In the genomic region with DNA sequence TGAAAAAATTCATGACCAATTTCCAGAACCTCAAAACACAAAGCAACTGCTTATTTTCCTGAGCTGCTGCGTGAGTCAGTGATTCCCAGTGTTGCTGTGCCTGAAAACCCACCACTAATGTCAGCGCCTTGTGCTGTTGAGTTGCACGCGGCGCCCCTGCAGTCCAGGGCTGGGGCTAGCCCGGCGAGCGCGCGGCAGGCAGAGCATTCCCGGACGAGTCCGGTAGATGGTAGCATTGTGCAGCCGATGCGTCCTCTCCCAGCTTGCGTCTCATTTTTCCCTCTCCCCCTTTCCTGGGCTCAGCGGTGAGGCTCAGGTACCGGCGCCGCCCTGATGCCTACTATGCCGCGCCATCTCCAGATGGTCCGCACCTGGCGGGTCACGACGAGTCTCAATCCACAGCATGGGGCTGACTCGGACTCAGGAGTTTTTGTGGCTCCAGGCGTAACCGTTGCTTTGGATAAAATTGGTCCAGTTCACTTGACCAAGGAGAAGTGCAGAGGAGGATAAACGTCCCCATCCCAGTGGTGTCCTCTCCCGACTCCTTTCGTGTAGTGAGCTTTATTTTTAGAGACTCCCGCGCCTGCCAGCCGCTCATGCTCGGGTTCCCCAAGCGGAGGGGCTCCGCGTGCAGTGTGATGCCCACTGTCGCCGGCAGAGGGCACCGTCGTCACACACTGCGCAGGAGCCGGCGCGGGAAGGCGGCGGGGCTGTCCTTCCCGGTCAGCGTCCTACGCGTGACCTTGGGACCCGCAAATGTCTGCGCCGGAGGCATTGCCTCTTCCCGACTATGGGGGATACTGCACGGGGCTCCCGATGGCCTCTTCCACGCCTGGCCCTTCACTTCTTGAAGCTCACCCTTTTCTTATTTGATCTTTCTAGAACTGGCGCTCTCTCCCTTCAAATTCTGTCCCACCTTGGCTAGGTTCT, we compare ENCODE assay signal across 8 cellular contexts. TPM values are rescaled to one million over a fixed set of nuclear protein-coding genes. Genes with fewer than 3 reads are reported as not detected.
DNase-seq lines count a peak whose midpoint lies in the region; ATAC-seq and TF ChIP-seq lines count a peak whose summit lies in the region.

No MANE protein-coding gene starts in this region.

- no peaks in the 10 kb centered on the region for H4K20me1 ChIP-seq in BLaER1 treated with 17β-estradiol and CSF1 and Interleukin-3, amounts not matched to agents 10 nM and 100 nM

- WGBS in right lobe of liver (ENCODE audit: insufficient coverage, low coverage, low lambda C conversion rate, missing lambda C conversion rate): 5% methylated on average over 25 of the region's 61 CpGs

- no peak for TF ChIP-seq POLR2A in right lobe of liver (IDR thresholded peaks at IDR 0.05)

- H3K4me2 ChIP-seq in BLaER1 treated with 17β-estradiol and CSF1 and Interleukin-3, amounts not matched to agents 10 nM and 100 nM: peak overlapping the region; percentile 74 to 95 (median 89)

- H3K27me3 ChIP-seq in BLaER1 treated with 17β-estradiol and CSF1 and Interleukin-3, amounts not matched to agents 10 nM and 100 nM: no peaks in the 10 kb centered on the region
- H3K27me3 ChIP-seq in dorsolateral prefrontal cortex: no peaks in the 10 kb centered on the region
- no peaks in the 10 kb centered on the region for H3K27me3 ChIP-seq in right lobe of liver

- no peaks in the 10 kb centered on the region for H3K36me3 ChIP-seq in BLaER1 treated with 17β-estradiol and CSF1 and Interleukin-3, amounts not matched to agents 10 nM and 100 nM
- no peaks in the 10 kb centered on the region for H3K36me3 ChIP-seq in right lobe of liver

- DNase-seq in NCI-H526 (lab: John Stamatoyannopoulos, UW) (peak; percentile 65 to 80), dorsolateral prefrontal cortex (peak; percentile 59 to 90 (median 80)), right lobe of liver (peak; percentile 78 to 84 (median 83))
- peak; percentile 50 to 58 for DNase-seq in activated CD4-positive, alpha-beta T cell treated with anti-CD3 and anti-CD28 coated beads, Interleukin-2, amount 50 U/mL, for 4 hours
- DNase-seq in stimulated activated CD4-positive, alpha-beta T cell treated with anti-CD3 and anti-CD28 coated beads, Interleukin-4, amount 100 ng/mL, for 1 hour: peak; percentile 75

- H3K27ac ChIP-seq in BLaER1 treated with 17β-estradiol and CSF1 and Interleukin-3, amounts not matched to agents 10 nM and 100 nM: peak overlapping the region in 10 of 11 experiments; percentile 15 to 59 (median 51); a peak in 14 of 22 replicates
- H3K27ac ChIP-seq in dorsolateral prefrontal cortex (peak overlapping the region in 58 of 59 donors; percentile 26 to 95 (median 85)), right lobe of liver (peak overlapping the region in 1 of 3 donors; percentile 12)

- peak overlapping the region; percentile 65 to 83 (median 76); a peak in 21 of 22 replicates for H3K9ac ChIP-seq in BLaER1 treated with 17β-estradiol and CSF1 and Interleukin-3, amounts not matched to agents 10 nM and 100 nM

- H3K4me3 ChIP-seq in BLaER1 treated with 17β-estradiol and CSF1 and Interleukin-3, amounts not matched to agents 10 nM and 100 nM: peak overlapping the region; percentile 66 to 79 (median 69)
- peak overlapping the region; percentile 49 to 94 (median 75) for H3K4me3 ChIP-seq in dorsolateral prefrontal cortex
- peak overlapping the region; percentile 43 to 62 (median 61) for H3K4me3 ChIP-seq in right lobe of liver

- TF ChIP-seq CTCF in dorsolateral prefrontal cortex (IDR thresholded peaks at IDR 0.05 in 54 of 56, conservative IDR thresholded peaks at IDR 0.05 in 2 of 56; ENCODE audit: low read depth in 1 of 56, partially characterized antibody in 56 of 56) (peak; percentile 56 to 98 (median 86)), right lobe of liver (IDR thresholded peaks at IDR 0.05) (peak; percentile 64 to 82 (median 73))

- ATAC-seq in GM19328 (IDR thresholded peaks at IDR 0.05; ENCODE audit: unreplicated experiment) (peak; percentile 97), HG03460 (IDR thresholded peaks at IDR 0.05; ENCODE audit: unreplicated experiment) (peak; percentile 99), right lobe of liver (peak; percentile 98 to 99 (median 98))

- peaks cover 0 to 4% (median 0%) of the 10 kb centered on the region in 10 experiments; a peak in 1 of 20 replicates for H3K4me1 ChIP-seq in BLaER1 treated with 17β-estradiol and CSF1 and Interleukin-3, amounts not matched to agents 10 nM and 100 nM
- H3K4me1 ChIP-seq in right lobe of liver: peaks cover 0 to 4% (median 0%) of the 10 kb centered on the region in 4 donors

- intact Hi-C loops in dorsolateral prefrontal cortex (cut with DNase I): loop anchor here (1.0 to 5.0 kb wide), 4 partner anchors 139 to 264 kb away; no protein-coding TSS in a partner anchor
- intact Hi-C loops in right lobe of liver (cut with DNase I): no loop called here

- peaks cover 0 to 5% (median 0%) of the 10 kb centered on the region in 11 experiments; a peak in 1 of 22 replicates for H3K9me3 ChIP-seq in BLaER1 treated with 17β-estradiol and CSF1 and Interleukin-3, amounts not matched to agents 10 nM and 100 nM (replicated peaks in 1 of 11)
- no peaks in the 10 kb centered on the region for H3K9me3 ChIP-seq in right lobe of liver

RNA-seq across cellular contexts. Expression of gene IGFBP7, which starts 53.6 kb away (rescaled TPM):
- 100 to 1,000 TPM in 81 of 120 experiments, 10 to 100 TPM in 39; 55.7 to 267 (median 113) TPM for total RNA-seq in dorsolateral prefrontal cortex
- 100 to 1,000 TPM in 5 of 6 experiments, 10 to 100 TPM in 1; 46.2 to 347 (median 163) TPM for total RNA-seq in right lobe of liver

Comparison
In these comparisons a context has a peak if more than half of its experiments do, and no peak if none do; other contexts are left out.
1. intact Hi-C loops: an anchor here in dorsolateral prefrontal cortex (1.0 to 5.0 kb wide); none called in right lobe of liver.